8 cellular contexts compared by ENCODE assay signal in the genomic region with DNA sequence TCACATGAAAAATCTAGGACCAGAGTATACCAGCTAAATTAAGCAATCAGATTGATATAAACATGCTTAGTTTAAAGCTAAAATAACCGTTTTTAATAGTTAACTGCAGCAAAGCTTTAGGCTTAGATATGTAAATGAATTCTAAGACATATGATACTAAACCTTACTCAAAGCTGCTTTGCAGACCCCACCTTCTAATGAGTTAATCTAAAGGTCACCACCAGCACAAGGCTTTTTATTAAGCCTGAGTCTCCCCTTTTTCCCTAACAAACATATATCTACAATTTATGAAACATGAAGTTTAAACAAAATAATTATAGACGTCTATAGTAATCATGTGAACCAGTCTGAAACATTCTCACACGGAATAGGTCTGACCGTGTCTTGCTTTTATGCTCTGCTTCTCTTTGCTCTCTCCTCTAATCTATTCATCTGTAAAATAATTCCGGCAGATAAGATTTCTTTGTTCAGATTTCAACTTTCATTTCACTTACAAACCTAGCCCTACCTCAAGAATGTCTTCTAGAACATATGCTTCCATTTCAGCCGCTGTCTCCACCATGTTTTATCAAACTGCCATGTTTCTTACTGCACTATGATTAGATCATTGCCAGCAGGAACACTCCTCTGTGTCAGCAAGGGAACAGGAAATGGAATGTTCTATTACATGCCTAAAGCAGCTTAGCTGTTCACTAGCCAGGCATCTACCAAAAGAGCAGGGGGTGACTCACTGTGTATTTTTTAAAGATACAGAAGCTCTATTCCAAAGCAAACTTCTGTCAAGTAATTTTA. TPM values are rescaled to one million over a fixed set of nuclear protein-coding genes. Genes with fewer than 3 reads are reported as not detected.
DNase-seq lines count a peak whose midpoint lies in the region; ATAC-seq and TF ChIP-seq lines count a peak whose summit lies in the region.

No MANE protein-coding gene starts in this region.

- CTCF ChIA-PET in activated CD8-positive, alpha-beta T cell treated with anti-CD3 and anti-CD28 coated beads for 36 hours (lab: Charles Lee): interaction anchor here (0.6 to 1.1 kb wide), 2 partner anchors 34 to 460 kb away, joined by 3 to 4 read pairs; no protein-coding TSS in a partner anchor

- H3K4me3 ChIP-seq in esophagus (ENCODE audit: low read depth in 1 of 2, low read length in 2 of 2): peak overlapping the region; percentile 4 to 73
- peak overlapping the region; percentile 50 for H3K4me3 ChIP-seq in suprapubic skin

- no peak for TF ChIP-seq EP300 in suprapubic skin (IDR thresholded peaks at IDR 0.05)

- H3K4me1 Mint-ChIP-seq in activated CD8-positive, alpha-beta T cell treated with anti-CD3 and anti-CD28 coated beads for 36 hours (ENCODE audit: low read depth): peaks cover 32% of the 10 kb centered on the region
- H3K4me1 Mint-ChIP-seq in naive B cell: peaks cover 21 to 44% (median 24%) of the 10 kb centered on the region in 3 donors

- 2 to 3% methylated on average over 6 of the region's 6 CpGs for WGBS in esophagus, 2 donors
- 1% methylated on average over 6 of the region's 6 CpGs for WGBS in suprapubic skin

- H3K9me3 Mint-ChIP-seq in activated CD8-positive, alpha-beta T cell treated with anti-CD3 and anti-CD28 coated beads for 36 hours: no peaks in the 10 kb centered on the region
- H3K9me3 Mint-ChIP-seq in naive B cell: no peaks in the 10 kb centered on the region

- H3K36me3 ChIP-seq in esophagus (ENCODE audit: control insufficient read depth in 2 of 2, insufficient read depth in 2 of 2, low read length in 1 of 2) (no peaks in the 10 kb centered on the region), suprapubic skin (no peaks in the 10 kb centered on the region)

- no peaks in the 10 kb centered on the region for H3K27me3 ChIP-seq in esophagus (ENCODE audit: control insufficient read depth in 1 of 2, insufficient read depth in 2 of 2, low read length in 2 of 2)
- no peaks in the 10 kb centered on the region for H3K27me3 ChIP-seq in suprapubic skin

- intact Hi-C loops in activated CD8-positive, alpha-beta T cell treated with anti-CD3 and anti-CD28 coated beads for 36 hours (cut with micrococcal nuclease): loop anchor here (5.0 kb wide), 1 partner anchor 35 kb away; a partner anchor contains a TSS

- DNase-seq in DMS 273 (lab: John Stamatoyannopoulos, UW; ENCODE audit: unreplicated experiment) (peak; percentile 89), NCI-H748 (lab: John Stamatoyannopoulos, UW; ENCODE audit: unreplicated experiment) (peak; percentile 75), naive B cell (peak; percentile 58), suprapubic skin (ENCODE audit: low spot score in 2 of 2) (no peak)
- peak; percentile 68 for DNase-seq in activated CD8-positive, alpha-beta T cell treated with anti-CD3 and anti-CD28 coated beads for 36 hours

- TF ChIP-seq POLR2A in suprapubic skin (IDR thresholded peaks at IDR 0.05): peak in 1 of 2 donors; percentile 24

- TF ChIP-seq CTCF in activated CD8-positive, alpha-beta T cell treated with anti-CD3 and anti-CD28 coated beads for 36 hours (IDR thresholded peaks at IDR 0.05): no peak
- TF ChIP-seq CTCF in suprapubic skin (IDR thresholded peaks at IDR 0.05): no peak

- ATAC-seq in GM19452 (IDR thresholded peaks at IDR 0.05; ENCODE audit: unreplicated experiment) (peak; percentile 99), HG03558 (IDR thresholded peaks at IDR 0.05; ENCODE audit: extremely low read depth, unreplicated experiment) (peak; percentile 96), naive B cell (ENCODE audit: low read depth in 2 of 2) (peak; percentile 98 to 99)
- peak; percentile 100 for ATAC-seq in activated CD8-positive, alpha-beta T cell treated with anti-CD3 and anti-CD28 coated beads for 36 hours

- no peak overlapping the region for H3K4me3 Mint-ChIP-seq in activated CD8-positive, alpha-beta T cell treated with anti-CD3 and anti-CD28 coated beads for 36 hours
- no peak overlapping the region for H3K4me3 Mint-ChIP-seq in naive B cell

- H3K36me3 Mint-ChIP-seq in activated CD8-positive, alpha-beta T cell treated with anti-CD3 and anti-CD28 coated beads for 36 hours (ENCODE audit: low read depth): peaks cover 10% of the 10 kb centered on the region
- H3K36me3 Mint-ChIP-seq in naive B cell: no peaks in the 10 kb centered on the region

- POLR2A ChIA-PET in activated CD8-positive, alpha-beta T cell treated with anti-CD3 and anti-CD28 coated beads for 36 hours (lab: Charles Lee): interaction anchor here (0.6 to 0.9 kb wide), 4 partner anchors 20 to 36 kb away, joined by 3 to 4 read pairs (median 4); a partner anchor contains a TSS

- H3K27ac ChIP-seq in esophagus (ENCODE audit: low read depth in 2 of 2, low read length in 1 of 2) (peak overlapping the region in 1 of 2 donors; percentile 87), suprapubic skin (peak overlapping the region; percentile 87)

- no peak overlapping the region for H3K27ac Mint-ChIP-seq in activated CD8-positive, alpha-beta T cell treated with anti-CD3 and anti-CD28 coated beads for 36 hours
- no peak overlapping the region for H3K27ac Mint-ChIP-seq in naive B cell

- no peaks in the 10 kb centered on the region for H3K9me3 ChIP-seq in esophagus (ENCODE audit: control insufficient read depth in 2 of 2, insufficient read depth in 1 of 2, low read depth in 1 of 2, low read length in 1 of 2)
- H3K9me3 ChIP-seq in suprapubic skin: no peaks in the 10 kb centered on the region

- H3K4me1 ChIP-seq in esophagus (ENCODE audit: control insufficient read depth in 2 of 2, insufficient read depth in 2 of 2, low read length in 1 of 2) (no peaks in the 10 kb centered on the region), suprapubic skin (peaks cover 18% of the 10 kb centered on the region)

- no peaks in the 10 kb centered on the region for H3K27me3 Mint-ChIP-seq in activated CD8-positive, alpha-beta T cell treated with anti-CD3 and anti-CD28 coated beads for 36 hours
- H3K27me3 Mint-ChIP-seq in naive B cell: no peaks in the 10 kb centered on the region

RNA-seq across cellular contexts. Expression of a gene that starts 35.9 kb away (rescaled TPM):
- 10 to 100 TPM; 50.8 to 53.1 TPM for total RNA-seq in activated CD8-positive, alpha-beta T cell treated with anti-CD3 and anti-CD28 coated beads for 36 hours
- polyA plus RNA-seq in esophagus (10 to 100 TPM in 1 of 2 donors, 1 to 10 TPM in 1; 9.6 to 14.8 TPM), naive B cell (ENCODE audit: low read depth in 6 of 6) (10 to 100 TPM in 2 of 6 donors, 1 to 10 TPM in 4; 4.6 to 13.5 (median 8.7) TPM)
- 10 to 100 TPM; 68.2 to 80.2 (median 71.1) TPM for total RNA-seq in suprapubic skin

Comparison
In these comparisons a context has a peak if more than half of its experiments do, and no peak if none do; other contexts are left out.
1. DNase-seq: peak in DMS 273 (single experiment), NCI-H748 (single experiment), activated CD8-positive, alpha-beta T cell treated with anti-CD3 and anti-CD28 coated beads for 36 hours (single experiment) and naive B cell (single experiment); none in suprapubic skin (0 of 2).
2. Peak in every context shown above with its lines, with median percentiles within 50 percentile points of each other: ATAC-seq.